ENCODE assay signal across 9 cellular contexts in genomic region chr22:19448739-19449421, GRCh38. TPM values are rescaled to one million over a fixed set of nuclear protein-coding genes. Genes with fewer than 3 reads are reported as not detected.
DNase-seq lines count a peak whose midpoint lies in the region; ATAC-seq, FAIRE-seq and TF ChIP-seq lines count a peak whose summit lies in the region.
"Had no signal": no experiment of that assay in that cellular context is flagged by ENCODE, and none has a peak within 500 bp of the region (broad histone marks: within the 10 kb centered on the region; RNA-seq: fewer than 3 reads in every experiment).

No MANE protein-coding gene starts in this region.

- peak overlapping the region; percentile 77 for H3K4me3 ChIP-seq in OCI-LY1 (ENCODE audit: low read depth, low read length, poor library complexity, severe bottlenecking)
- H3K4me3 ChIP-seq in small intestine (ENCODE audit: low read depth in 1 of 2, low read length in 2 of 2), result no peak overlapping the region

- FAIRE-seq in small intestine (lab: Jason Lieb, UNC), result no peak

- no peak for ATAC-seq in effector memory CD8-positive, alpha-beta T cell (replicated peaks)
- no peak for ATAC-seq in GM19035 (IDR thresholded peaks at IDR 0.05; ENCODE audit: unreplicated experiment)
- ATAC-seq in GM18505 (IDR thresholded peaks at IDR 0.05; ENCODE audit: unreplicated experiment), result no peak

- peak overlapping the region; percentile 80 to 85 for H3K4me3 Mint-ChIP-seq in effector memory CD8-positive, alpha-beta T cell

- H3K36me3 ChIP-seq in OCI-LY1 (ENCODE audit: insufficient read depth, low read length) (peaks cover 42% of the 10 kb centered on the region), small intestine (ENCODE audit: control insufficient read depth in 2 of 2, insufficient read depth in 2 of 2, low read length in 2 of 2) (peaks cover 9 to 12% of the 10 kb centered on the region in 2 donors)

- H3K4me1 ChIP-seq in OCI-LY1 (ENCODE audit: insufficient read depth, low read length, severe bottlenecking) (peaks cover 23% of the 10 kb centered on the region), small intestine (ENCODE audit: control insufficient read depth in 2 of 2, insufficient read depth in 1 of 2, low read depth in 1 of 2, low read length in 1 of 2) (peaks cover 3 to 6% of the 10 kb centered on the region in 2 donors)

- H3K9me2 ChIP-seq in OCI-LY1 (ENCODE audit: low read depth, low read length), result no peaks in the 10 kb centered on the region

- peak; percentile 66 for DNase-seq in activated CD8-positive, alpha-beta memory T cell treated with anti-CD3 and anti-CD28 coated beads, Interleukin-2, amount 50 U/mL, for 48 hours
- no peak for DNase-seq in activated CD8-positive, alpha-beta memory T cell treated with anti-CD3 and anti-CD28 coated beads, Interleukin-2, amount 50 U/mL, for 4 hours
- DNase-seq in effector memory CD8-positive, alpha-beta T cell, result no peak
- DNase-seq in stimulated activated CD8-positive, alpha-beta memory T cell treated with anti-CD3 and anti-CD28 coated beads, Interleukin-7, amount 100 ng/mL, for 48 hours (ENCODE audit: extremely low read depth in 1 of 2, low read depth in 1 of 2), result peak; percentile 19 to 65
- no peak for DNase-seq in small intestine

- H3K27me3 Mint-ChIP-seq in effector memory CD8-positive, alpha-beta T cell, result no peaks in the 10 kb centered on the region

- H3K36me3 Mint-ChIP-seq in effector memory CD8-positive, alpha-beta T cell (ENCODE audit: insufficient read depth), result peaks cover 38% of the 10 kb centered on the region

- peaks cover 19% of the 10 kb centered on the region for H3K79me2 ChIP-seq in OCI-LY1 (ENCODE audit: insufficient read depth, low read length)

- H3F3A ChIP-seq in OCI-LY1 (ENCODE audit: insufficient read depth, low read length), result no peaks in the 10 kb centered on the region

- no peak for TF ChIP-seq CTCF in OCI-LY1 (IDR thresholded peaks at IDR 0.05; ENCODE audit: low read length)

- peaks cover 26 to 27% of the 10 kb centered on the region in 2 donors for H3K4me1 Mint-ChIP-seq in effector memory CD8-positive, alpha-beta T cell (ENCODE audit: low read depth in 2 of 2)

- H4K20me1 ChIP-seq in OCI-LY1 (ENCODE audit: insufficient read depth, low read length), result no peaks in the 10 kb centered on the region

- peak overlapping the region in 1 of 2 donors; percentile 84 for H3K27ac Mint-ChIP-seq in effector memory CD8-positive, alpha-beta T cell

- no peaks in the 10 kb centered on the region for H3K27me3 ChIP-seq in OCI-LY1 (ENCODE audit: insufficient read depth, low read length)
- no peaks in the 10 kb centered on the region for H3K27me3 ChIP-seq in small intestine (ENCODE audit: control insufficient read depth in 2 of 2, insufficient read depth in 2 of 2, low read length in 2 of 2)
- H3K27me3 ChIP-seq: stomach had no signal

- peak overlapping the region; percentile 83; the same call in 1 of the 2 replicates for H3K9ac ChIP-seq in OCI-LY1 (ENCODE audit: low read length)

- H3K9me3 ChIP-seq in OCI-LY1 (ENCODE audit: low read length) (no peaks in the 10 kb centered on the region), small intestine (ENCODE audit: control insufficient read depth, low read depth) (no peaks in the 10 kb centered on the region)
- H3K9me3 ChIP-seq: stomach had no signal

- no peak for TF ChIP-seq POLR2A in GM18505 (IDR thresholded peaks at IDR 0.05; ENCODE audit: borderline replicate concordance, extremely low read depth, insufficient read depth, insufficient read length)

- H3K9me3 Mint-ChIP-seq in effector memory CD8-positive, alpha-beta T cell, result no peaks in the 10 kb centered on the region

- 65 to 78% (median 76%) methylated on average over 5 of the region's 5 CpGs for WGBS in small intestine, 3 donors

- peak overlapping the region; percentile 78 for H3K27ac ChIP-seq in OCI-LY1 (ENCODE audit: low read depth, low read length, poor library complexity, severe bottlenecking)
- peak overlapping the region in 1 of 2 donors; percentile 98 for H3K27ac ChIP-seq in small intestine (ENCODE audit: low read depth in 1 of 2, low read length in 1 of 2)

- no peak overlapping the region for H2AFZ ChIP-seq in OCI-LY1 (ENCODE audit: low read length)

- peak overlapping the region; percentile 85 for H3K4me2 ChIP-seq in OCI-LY1 (ENCODE audit: low read length)

RNA-seq across cellular contexts. Expression of gene C22orf39, which starts 1.4 kb away (rescaled TPM):
- polyA plus RNA-seq in small intestine, result 10 to 100 TPM; 28.6 to 32.2 (median 29.5) TPM

RNA-seq across cellular contexts. Expression of gene MRPL40, which starts 16.5 kb away (rescaled TPM):
- 10 to 100 TPM; 25.2 to 33.5 (median 27.3) TPM for polyA plus RNA-seq in small intestine

RNA-seq across cellular contexts. Expression of gene HIRA, which starts 17.3 kb away (rescaled TPM):
- 10 to 100 TPM; 15.7 to 25.8 (median 16.8) TPM for polyA plus RNA-seq in small intestine

RNA-seq across cellular contexts. Expression of gene UFD1, which starts 30.1 kb away (rescaled TPM):
- polyA plus RNA-seq in small intestine, result 100 to 1,000 TPM in 1 of 3 donors, 10 to 100 TPM in 2; 79.6 to 112 (median 83.2) TPM

RNA-seq across cellular contexts. Expression of gene CDC45, which starts 30.8 kb away (rescaled TPM):
- 10 to 100 TPM in 1 of 3 donors, 1 to 10 TPM in 2; 2.2 to 13.8 (median 2.2) TPM for polyA plus RNA-seq in small intestine

Comparison
In these comparisons a context has a peak if more than half of its experiments do, and no peak if none do; other contexts are left out.
1. DNase-seq: peak in activated CD8-positive, alpha-beta memory T cell treated with anti-CD3 and anti-CD28 coated beads, Interleukin-2, amount 50 U/mL, for 48 hours (single experiment) and stimulated activated CD8-positive, alpha-beta memory T cell treated with anti-CD3 and anti-CD28 coated beads, Interleukin-7, amount 100 ng/mL, for 48 hours (2 of 2); none in activated CD8-positive, alpha-beta memory T cell treated with anti-CD3 and anti-CD28 coated beads, Interleukin-2, amount 50 U/mL, for 4 hours (single experiment), effector memory CD8-positive, alpha-beta T cell (0 of 3) and small intestine (single experiment).